ENCODE assay signal across 22 cellular contexts in genomic region chr2:54149623-54150501, GRCh38. TPM values are rescaled to one million over a fixed set of nuclear protein-coding genes. Genes with fewer than 3 reads are reported as not detected.
A peak's percentile ranks its signal among the peaks of the same experiment; 100 is the strongest.
DNase-seq lines count a peak whose midpoint lies in the region; TF ChIP-seq lines count a peak whose summit lies in the region.
"Had no signal": no experiment of that assay in that cellular context is flagged by ENCODE, and none has a peak within 500 bp of the region (broad histone marks: within the 10 kb centered on the region; RNA-seq: fewer than 3 reads in every experiment).

No MANE protein-coding gene starts in this region.

- H3K4me3 ChIP-seq in AG10803 (ENCODE audit: low read length): no peak overlapping the region
- H3K4me3 ChIP-seq: esophagus muscularis mucosa, GM12878, heart left ventricle, left ventricle myocardium inferior had no signal

- TF ChIP-seq CTCF in AG10803 (conservative IDR thresholded peaks at IDR 0.05; ENCODE audit: low read length): no peak

- DNase-seq in AG10803 (ENCODE audit: low read depth) (peak; percentile 68), HCEC 1CT (peak; percentile 3), dedifferentiated amniotic fluid mesenchymal stem cell (ENCODE audit: extremely low spot score) (peak; percentile 92), myocyte (ENCODE audit: low read depth) (peak; percentile 34), NCI-H526 (lab: John Stamatoyannopoulos, UW) (no peak), putamen (ENCODE audit: low spot score) (no peak)
- DNase-seq in activated CD4-positive, CD25-positive, alpha-beta regulatory T cell (lab: John Stamatoyannopoulos, UW): no peak
- DNase-seq in stimulated activated CD4-positive, alpha-beta T cell treated with anti-CD3 and anti-CD28 coated beads, Interleukin-15, amount 100 ng/mL, for 24 hours: no peak
- DNase-seq: activated CD4-positive, alpha-beta T cell treated with anti-CD3 and anti-CD28 coated beads, Interleukin-2, amount 10 ng/mL, durations not matched to agents 7 days and 5 days; C1 segment of cervical spinal cord; caudate nucleus; GF-D8; heart left ventricle; left ventricle myocardium inferior; NCI-H1417 treated with DMSO at 0.1 percent for 48 hours; NCI-H774; retina; SHP77 treated with DMSO at 0.1 percent for 48 hours; stimulated activated CD8-positive, alpha-beta memory T cell treated with anti-CD3 and anti-CD28 coated beads, Interleukin-4, amount 100 ng/mL, for 48 hours; T-helper 1 cell had no signal

RNA-seq across cellular contexts. Expression of gene ACYP2, which starts 34.4 kb away (rescaled TPM):
- 46.7 and 58.4 TPM in 2 replicates for total RNA-seq in myocyte
- 42.0 TPM for polyA plus RNA-seq in myocyte (2012)

Comparison
In these comparisons a context has a peak if more than half of its experiments do, and no peak if none do; other contexts are left out.
1. DNase-seq: peak in AG10803 (single experiment), HCEC 1CT (single experiment), dedifferentiated amniotic fluid mesenchymal stem cell (single experiment) and myocyte (single experiment); none in NCI-H526 (0 of 2), activated CD4-positive, CD25-positive, alpha-beta regulatory T cell (0 of 4), putamen (single experiment) and stimulated activated CD4-positive, alpha-beta T cell treated with anti-CD3 and anti-CD28 coated beads, Interleukin-15, amount 100 ng/mL, for 24 hours (single experiment).